ENCODE assay signal across 19 cellular contexts in genomic region chr3:42872718-42873117, GRCh38. TPM values are rescaled to one million over a fixed set of nuclear protein-coding genes. Genes with fewer than 3 reads are reported as not detected.
DNase-seq lines count a peak whose midpoint lies in the region; ATAC-seq and TF ChIP-seq lines count a peak whose summit lies in the region.
"Had no signal": no experiment of that assay in that cellular context is flagged by ENCODE, and none has a peak within 500 bp of the region (broad histone marks: within the 10 kb centered on the region; RNA-seq: fewer than 3 reads in every experiment).

No MANE protein-coding gene starts in this region.

- no peaks in the 10 kb centered on the region for H3K27me3 ChIP-seq in breast epithelium
- no peaks in the 10 kb centered on the region for H3K27me3 ChIP-seq in left lung

- CTCF ChIA-PET in MCF 10A (lab: Yijun Ruan, JAX): interaction anchor here (1.1 to 2.3 kb wide), 3 partner anchors 9 to 332 kb away, joined by 3 to 10 read pairs (median 3); no protein-coding TSS in a partner anchor

- no peaks in the 10 kb centered on the region for H3K4me1 ChIP-seq in breast epithelium
- H3K4me1 ChIP-seq in left lung: no peaks in the 10 kb centered on the region
- H3K4me1 ChIP-seq: Caco-2 had no signal

- H3K9me3 Mint-ChIP-seq in MCF 10A (ENCODE audit: unreplicated experiment): no peaks in the 10 kb centered on the region
- H3K9me3 Mint-ChIP-seq: H9 had no signal

- H3K27ac Mint-ChIP-seq in MCF 10A (ENCODE audit: low read depth, unreplicated experiment): no peak overlapping the region
- H3K27ac Mint-ChIP-seq: B cell had no signal

- H3K27ac ChIP-seq in breast epithelium (no peak overlapping the region), left lung (no peak overlapping the region)
- H3K27ac ChIP-seq: KMS-11, PC-9, RWPE1 had no signal

- H3K4me3 ChIP-seq in breast epithelium: no peak overlapping the region
- no peak overlapping the region for H3K4me3 ChIP-seq in left lung
- H3K4me3 ChIP-seq: PC-9 had no signal

- TF ChIP-seq POLR2A in breast epithelium (IDR thresholded peaks at IDR 0.05): no peak

- H3K27me3 Mint-ChIP-seq in MCF 10A (ENCODE audit: insufficient read depth, unreplicated experiment): peaks cover 23% of the 10 kb centered on the region

- TF ChIP-seq CTCF in MCF 10A (IDR thresholded peaks at IDR 0.05; ENCODE audit: unreplicated experiment) (no peak), breast epithelium (IDR thresholded peaks at IDR 0.05) (no peak), left lung (IDR thresholded peaks at IDR 0.05) (no peak)

- intact Hi-C loops in MCF 10A (cut with micrococcal nuclease): no loop called here
- intact Hi-C loops in breast epithelium (cut with DNase I; ENCODE audit: low total_unique reads): no loop called here
- intact Hi-C loops in left lung (cut with DNase I): no loop called here

- peak; percentile 6 for DNase-seq in MCF 10A (ENCODE audit: unreplicated experiment)
- no peak for DNase-seq in breast epithelium (ENCODE audit: low spot score in 2 of 2)
- DNase-seq in ecto neural progenitor cell (ENCODE audit: low spot score): peak; percentile 6
- DNase-seq in left lung: no peak
- peak; percentile 4 for DNase-seq in stromal cell of bone marrow (ENCODE audit: low read depth)
- DNase-seq in SKM-1 treated with dmso at 0.1 percent for 144 hours (lab: John Stamatoyannopoulos, UW; ENCODE audit: unreplicated experiment): no peak
- DNase-seq: 8988T, Caco-2, H9, NCI-H1436, NCI-H1930, NCI-H526, PC-9 had no signal

- H3K36me3 Mint-ChIP-seq in MCF 10A (ENCODE audit: insufficient read depth, unreplicated experiment): no peaks in the 10 kb centered on the region

- H3K9me3 ChIP-seq in breast epithelium: no peaks in the 10 kb centered on the region
- no peaks in the 10 kb centered on the region for H3K9me3 ChIP-seq in left lung
- H3K9me3 ChIP-seq: Caco-2 had no signal

- no peak overlapping the region for H3K4me3 Mint-ChIP-seq in MCF 10A (ENCODE audit: unreplicated experiment)
- H3K4me3 Mint-ChIP-seq: B cell, H9 had no signal

- no peaks in the 10 kb centered on the region for H3K36me3 ChIP-seq in breast epithelium
- H3K36me3 ChIP-seq in left lung: no peaks in the 10 kb centered on the region

- peak; percentile 40 for ATAC-seq in left lung
- ATAC-seq in GM19324 (IDR thresholded peaks at IDR 0.05; ENCODE audit: low FRiP score, unreplicated experiment): no peak
- no peak for ATAC-seq in HG02588 (IDR thresholded peaks at IDR 0.05; ENCODE audit: unreplicated experiment)

- POLR2A ChIA-PET in MCF 10A (lab: Yijun Ruan, JAX): no interaction called here

- BruUV-seq in MCF 10A (replicated peaks; lab: Mats Ljungman, UMichigan): no TSS peak

- H3K4me1 Mint-ChIP-seq in MCF 10A (ENCODE audit: insufficient read depth, unreplicated experiment): peaks cover 7% of the 10 kb centered on the region
- H3K4me1 Mint-ChIP-seq: B cell, H9 had no signal

RNA-seq across cellular contexts. Expression of gene CYP8B1, which starts 3.0 kb away (rescaled TPM):
- total RNA-seq in MCF 10A (2022) (not detected in 2 replicates), breast epithelium (not detected), left lung (not detected)
- total RNA-seq: B cell, Caco-2, H9, HT-29, PC-9 had no signal

RNA-seq across cellular contexts. Expression of gene ZNF662, which starts 33.2 kb away (rescaled TPM):
- not detected in 2 replicates for total RNA-seq in MCF 10A (2022)
- total RNA-seq in breast epithelium: 10 to 100 TPM in 2 of 3 donors, 1 to 10 TPM in 1; 8.2 to 17.4 (median 13.8) TPM
- 1 to 10 TPM; 6.7 to 7.1 TPM for total RNA-seq in left lung
- total RNA-seq: H9, HT-29 had no signal

Comparison
In these comparisons a context has a peak if more than half of its experiments do, and no peak if none do; other contexts are left out.
1. DNase-seq: peak in MCF 10A (single experiment), ecto neural progenitor cell (single experiment) and stromal cell of bone marrow (single experiment); none in breast epithelium (0 of 2), left lung (0 of 2) and SKM-1 treated with dmso at 0.1 percent for 144 hours (single experiment).